1 cellular context compared by ENCODE assay signal in genomic region chr11:1864831-1865665, GRCh38.
TF ChIP-seq lines count a peak whose summit lies in the region.

No MANE protein-coding gene starts in this region.

TF ChIP-seq in A549, 52 proteins besides CTCF, POLR2A, EP300 and RAD21 (continued from another document):
- TF ChIP-seq ZSCAN20 (CRISPR knock-in tag; IDR thresholded peaks at IDR 0.05): no peak
- no peak for TF ChIP-seq MAX (IDR thresholded peaks at IDR 0.05)
- TF ChIP-seq HES2 (IDR thresholded peaks at IDR 0.05): no peak
- no peak for TF ChIP-seq NPAS2 (CRISPR knock-in tag; IDR thresholded peaks at IDR 0.05; ENCODE audit: borderline replicate concordance)
- no peak for TF ChIP-seq GATA3 (IDR thresholded peaks at IDR 0.05; ENCODE audit: borderline replicate concordance)
- no peak for TF ChIP-seq JUNB (IDR thresholded peaks at IDR 0.05)
- TF ChIP-seq TP53 (CRISPR knock-in tag; IDR thresholded peaks at IDR 0.05): no peak
- TF ChIP-seq RARB (CRISPR knock-in tag; IDR thresholded peaks at IDR 0.05): no peak
- TF ChIP-seq ESRRA (IDR thresholded peaks at IDR 0.05; ENCODE audit: borderline replicate concordance, low read length): no peak
